Comparison of ENCODE assay signal across 8 cellular contexts in genomic region chr18:79507076-79507545, GRCh38.
DNase-seq lines count a peak whose midpoint lies in the region; ATAC-seq and TF ChIP-seq lines count a peak whose summit lies in the region.

No MANE protein-coding gene starts in this region.

- H3K27me3 ChIP-seq in neuronal stem cell (ENCODE audit: control insufficient read depth in 3 of 3, insufficient read depth in 3 of 3, low read depth in 1 of 3, low read length in 3 of 3), result peaks cover 0 to 15% (median 3%) of the 10 kb centered on the region in 3 experiments

- peak overlapping the region; percentile 76 for H2AK5ac ChIP-seq in neuronal stem cell (ENCODE audit: low read depth, low read length)

- ATAC-seq in activated CD8-positive, alpha-beta T cell treated with anti-CD3 and anti-CD28 coated beads, Interleukin-2, amount 10 ng/mL, durations not matched to agents 7 days and 5 days, result peak; percentile 65
- ATAC-seq in HG03432 (IDR thresholded peaks at IDR 0.05; ENCODE audit: unreplicated experiment) (no peak), GM21526 (IDR thresholded peaks at IDR 0.05; ENCODE audit: low FRiP score, unreplicated experiment) (no peak)

- peak overlapping the region; percentile 83 for H3K23ac ChIP-seq in neuronal stem cell (ENCODE audit: low read depth, low read length, poor library complexity)

- H3K4me3 ChIP-seq in fibroblast of villous mesenchyme (ENCODE audit: low read depth, low read length), result no peak overlapping the region
- H3K4me3 ChIP-seq in neuronal stem cell (ENCODE audit: low read length in 2 of 2), result peak overlapping the region in 1 of 2 donors; percentile 49

- POLR2A ChIA-PET in activated CD8-positive, alpha-beta T cell treated with anti-CD3 and anti-CD28 coated beads, Interleukin-2, amount 10 ng/mL, durations not matched to agents 7 days and 5 days (lab: Charles Lee), result interaction anchor here (1.4 kb wide), 1 partner anchor 102 kb away, joined by 3 read pairs; no protein-coding TSS in a partner anchor

- no peak overlapping the region for H3K14ac ChIP-seq in neuronal stem cell (ENCODE audit: low read length)

- peaks cover 3 to 17% of the 10 kb centered on the region in 2 donors for H3K4me1 ChIP-seq in neuronal stem cell (ENCODE audit: control insufficient read depth in 2 of 2, insufficient read depth in 1 of 2, low read depth in 1 of 2, low read length in 2 of 2)

- DNase-seq in stimulated activated CD4-positive, alpha-beta T cell treated with anti-CD3 and anti-CD28 coated beads, Interleukin-4, amount 100 ng/mL, for 1 hour, result peak; percentile 17
- no peak for DNase-seq in stimulated activated CD4-positive, alpha-beta T cell treated with anti-CD3 and anti-CD28 coated beads, Interleukin-1b, Interleukin-23, amount 100 ng/mL, for 48 hours
- peak; percentile 43 for DNase-seq in activated CD8-positive, alpha-beta T cell treated with anti-CD3 and anti-CD28 coated beads, Interleukin-2, amount 10 ng/mL, durations not matched to agents 7 days and 5 days
- DNase-seq in fibroblast of villous mesenchyme (ENCODE audit: low read depth), result peak; percentile 74
- no peak for DNase-seq in neuronal stem cell (ENCODE audit: low spot score)
- DNase-seq in NCI-H2029 (lab: John Stamatoyannopoulos, UW), result no peak

- H3K27ac ChIP-seq in neuronal stem cell (replicated peaks; ENCODE audit: low read length), result no peak overlapping the region

- H2BK5ac ChIP-seq in neuronal stem cell (ENCODE audit: low read length), result no peak overlapping the region

- H3K36me3 Mint-ChIP-seq in activated CD8-positive, alpha-beta T cell treated with anti-CD3 and anti-CD28 coated beads, Interleukin-2, amount 10 ng/mL, durations not matched to agents 7 days and 5 days (ENCODE audit: low read depth), result peaks cover 5% of the 10 kb centered on the region

- peak overlapping the region; percentile 93 for H4K91ac ChIP-seq in neuronal stem cell (ENCODE audit: low read depth, low read length, poor library complexity)

- peak overlapping the region; percentile 93 for H2AFZ ChIP-seq in neuronal stem cell (ENCODE audit: low read length)

- H3K79me1 ChIP-seq in neuronal stem cell (ENCODE audit: low read depth, low read length), result no peaks in the 10 kb centered on the region

- H3K4me2 ChIP-seq in neuronal stem cell (ENCODE audit: insufficient read depth, low read length, poor library complexity, severe bottlenecking), result peak overlapping the region; percentile 44

- H3K27me3 Mint-ChIP-seq in activated CD8-positive, alpha-beta T cell treated with anti-CD3 and anti-CD28 coated beads, Interleukin-2, amount 10 ng/mL, durations not matched to agents 7 days and 5 days (ENCODE audit: low read depth), result no peaks in the 10 kb centered on the region

- no peak overlapping the region for H3K4ac ChIP-seq in neuronal stem cell (ENCODE audit: low read length)

- CTCF ChIA-PET in activated CD8-positive, alpha-beta T cell treated with anti-CD3 and anti-CD28 coated beads, Interleukin-2, amount 10 ng/mL, durations not matched to agents 7 days and 5 days (lab: Charles Lee), result interaction anchor here (1.0 to 1.1 kb wide), 2 partner anchors 10 to 128 kb away, joined by 3 to 6 read pairs; no protein-coding TSS in a partner anchor

- peak overlapping the region; percentile 96 for H3K18ac ChIP-seq in neuronal stem cell (ENCODE audit: low read length)

- H4K8ac ChIP-seq in neuronal stem cell (ENCODE audit: low read depth, low read length), result peak overlapping the region; percentile 48

- H3K9ac ChIP-seq in neuronal stem cell (ENCODE audit: low read depth, low read length, poor library complexity), result peak overlapping the region; percentile 78

- H2BK120ac ChIP-seq in neuronal stem cell (ENCODE audit: low read depth, low read length), result peak overlapping the region; percentile 76

- peak overlapping the region; percentile 24 for H2BK12ac ChIP-seq in neuronal stem cell (ENCODE audit: low read length)

- H3K9me3 Mint-ChIP-seq in activated CD8-positive, alpha-beta T cell treated with anti-CD3 and anti-CD28 coated beads, Interleukin-2, amount 10 ng/mL, durations not matched to agents 7 days and 5 days (ENCODE audit: insufficient read depth), result no peaks in the 10 kb centered on the region

- no peaks in the 10 kb centered on the region for H3K36me3 ChIP-seq in neuronal stem cell (replicated peaks in 1 of 2; ENCODE audit: control insufficient read depth in 2 of 2, insufficient read depth in 2 of 2, low read length in 2 of 2)

- peak overlapping the region; percentile 82 for H3K27ac Mint-ChIP-seq in activated CD8-positive, alpha-beta T cell treated with anti-CD3 and anti-CD28 coated beads, Interleukin-2, amount 10 ng/mL, durations not matched to agents 7 days and 5 days

- peaks cover 41% of the 10 kb centered on the region for H3K4me1 Mint-ChIP-seq in activated CD8-positive, alpha-beta T cell treated with anti-CD3 and anti-CD28 coated beads, Interleukin-2, amount 10 ng/mL, durations not matched to agents 7 days and 5 days (ENCODE audit: low read depth)

- H3K9me3 ChIP-seq in neuronal stem cell (replicated peaks in 1 of 2; ENCODE audit: control insufficient read depth in 2 of 2, insufficient read depth in 1 of 2, low read depth in 1 of 2, low read length in 2 of 2), result no peaks in the 10 kb centered on the region

- no CpG with 5 or more reads among the region's 24 CpGs for WGBS in neuronal stem cell (ENCODE audit: extremely low coverage in 2 of 2, insufficient read length in 2 of 2, insufficient replicate concordance in 1 of 2), 2 donors

- no peak for TF ChIP-seq CTCF in fibroblast of villous mesenchyme (IDR thresholded peaks at IDR 0.05; ENCODE audit: insufficient read depth, low read depth, low read length)

- peak overlapping the region; percentile 95 for H2BK15ac ChIP-seq in neuronal stem cell (ENCODE audit: low read length)

- peak overlapping the region; percentile 43 for H3K4me3 Mint-ChIP-seq in activated CD8-positive, alpha-beta T cell treated with anti-CD3 and anti-CD28 coated beads, Interleukin-2, amount 10 ng/mL, durations not matched to agents 7 days and 5 days

Comparison
In these comparisons a context has a peak if more than half of its experiments do, and no peak if none do; other contexts are left out.
1. DNase-seq: peak in stimulated activated CD4-positive, alpha-beta T cell treated with anti-CD3 and anti-CD28 coated beads, Interleukin-4, amount 100 ng/mL, for 1 hour (single experiment), activated CD8-positive, alpha-beta T cell treated with anti-CD3 and anti-CD28 coated beads, Interleukin-2, amount 10 ng/mL, durations not matched to agents 7 days and 5 days (single experiment) and fibroblast of villous mesenchyme (single experiment); none in stimulated activated CD4-positive, alpha-beta T cell treated with anti-CD3 and anti-CD28 coated beads, Interleukin-1b, Interleukin-23, amount 100 ng/mL, for 48 hours (single experiment), neuronal stem cell (single experiment) and NCI-H2029 (single experiment).